In the genomic region with DNA sequence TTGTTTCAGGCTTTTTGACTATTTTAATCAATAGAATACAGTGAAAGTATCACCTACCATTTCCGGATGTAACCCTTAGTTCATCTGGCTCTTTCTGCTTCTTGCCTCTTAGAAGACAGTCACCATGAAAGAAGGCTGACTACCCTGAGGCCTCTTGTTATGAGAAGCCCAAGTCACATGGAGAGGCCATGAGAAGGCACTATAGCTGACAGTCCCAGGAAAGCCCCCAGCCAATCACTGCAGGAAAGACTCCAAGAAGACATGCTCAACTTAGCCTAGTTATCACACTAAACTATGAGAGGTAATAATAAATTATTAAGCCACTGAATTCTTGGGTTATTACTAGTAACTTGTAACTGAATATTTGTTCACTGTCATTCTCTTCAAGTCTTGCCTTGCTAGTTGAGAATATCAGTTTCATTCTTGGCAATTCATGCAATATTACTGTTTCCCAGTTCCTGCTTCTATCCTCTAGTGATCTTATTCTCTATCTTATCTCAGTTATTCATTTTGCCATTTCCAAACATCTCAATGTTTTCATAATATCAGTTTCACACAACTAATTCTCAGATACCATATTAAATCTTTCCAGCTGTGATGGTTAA, we compare ENCODE assay signal across 13 cellular contexts. TPM values are rescaled to one million over a fixed set of nuclear protein-coding genes. Genes with fewer than 3 reads are reported as not detected.
DNase-seq lines count a peak whose midpoint lies in the region; ATAC-seq and TF ChIP-seq lines count a peak whose summit lies in the region.
"Had no signal": no experiment of that assay in that cellular context is flagged by ENCODE, and none has a peak within 500 bp of the region (broad histone marks: within the 10 kb centered on the region; RNA-seq: fewer than 3 reads in every experiment).

No MANE protein-coding gene starts in this region.

- dilution Hi-C loops in mammary epithelial cell (cut with HindIII; ENCODE audit: low sequenced_read_pairs): no loop called here

- H3K9me3 Mint-ChIP-seq in MCF 10A (ENCODE audit: unreplicated experiment): no peaks in the 10 kb centered on the region
- no peaks in the 10 kb centered on the region for H3K9me3 Mint-ChIP-seq in Calu3 (ENCODE audit: low read depth, unreplicated experiment)

- CTCF ChIA-PET in mammary epithelial cell (lab: Charles Lee; ENCODE audit: low non-redundant PET) (no interaction called here), MCF 10A (lab: Yijun Ruan, JAX) (interaction anchor here (0.6 kb wide), 1 partner anchor 680 kb away, joined by 3 read pairs; no protein-coding TSS in a partner anchor), Calu3 (lab: Charles Lee) (no interaction called here)

- WGBS in mammary epithelial cell (ENCODE audit: low coverage, missing lambda C conversion rate): 100% methylated on average over 1 of the region's 1 CpG
- WGBS in mesenchymal stem cell: 96% methylated on average over 1 of the region's 1 CpG

- no peaks in the 10 kb centered on the region for H3K79me1 ChIP-seq in mesenchymal stem cell (replicated peaks; ENCODE audit: low read length, poor library complexity, severe bottlenecking)

- no peaks in the 10 kb centered on the region for H3K79me2 ChIP-seq in mammary epithelial cell (ENCODE audit: insufficient read depth, low read length)

- no peak overlapping the region for H2BK5ac ChIP-seq in mesenchymal stem cell (ENCODE audit: low read depth, low read length, poor library complexity, severe bottlenecking)

- no peak overlapping the region for H3K4me3 ChIP-seq in mammary epithelial cell (replicated peaks in 1 of 3; ENCODE audit: insufficient read depth in 1 of 3, low read depth in 2 of 3, low read length in 3 of 3)
- no peak overlapping the region for H3K4me3 ChIP-seq in mesenchymal stem cell (ENCODE audit: insufficient read depth in 1 of 2, low read depth in 1 of 2, low read length in 2 of 2)

- in situ Hi-C loops in mammary epithelial cell (cut with MboI; ENCODE audit: low sequenced_read_pairs in 2 of 2): no loop called here

- no peak overlapping the region for H3K9ac ChIP-seq in mammary epithelial cell (ENCODE audit: insufficient read depth, low read length)
- H3K9ac ChIP-seq in mesenchymal stem cell (ENCODE audit: low read length): no peak overlapping the region

- H3K9me3 ChIP-seq in mammary epithelial cell (replicated peaks; ENCODE audit: insufficient read depth, low read length) (no peaks in the 10 kb centered on the region), mesenchymal stem cell (ENCODE audit: control insufficient read depth, low read length) (no peaks in the 10 kb centered on the region)

- peaks cover 6% of the 10 kb centered on the region for H3K4me1 Mint-ChIP-seq in MCF 10A (ENCODE audit: insufficient read depth, unreplicated experiment)
- peaks cover 8% of the 10 kb centered on the region for H3K4me1 Mint-ChIP-seq in Calu3 (ENCODE audit: low read depth, unreplicated experiment)

- no peak overlapping the region for H2BK15ac ChIP-seq in mesenchymal stem cell (ENCODE audit: low read depth, poor library complexity, severe bottlenecking)

- POLR2A ChIA-PET in MCF 10A (lab: Yijun Ruan, JAX): no interaction called here

- no peaks in the 10 kb centered on the region for H3K27me3 Mint-ChIP-seq in MCF 10A (ENCODE audit: insufficient read depth, unreplicated experiment)
- H3K27me3 Mint-ChIP-seq in Calu3 (ENCODE audit: unreplicated experiment): no peaks in the 10 kb centered on the region

- H4K91ac ChIP-seq in mesenchymal stem cell (ENCODE audit: low read length): no peak overlapping the region

- no peak overlapping the region for H2AK5ac ChIP-seq in mesenchymal stem cell (ENCODE audit: low read length, severe bottlenecking)

- H3K23ac ChIP-seq in mesenchymal stem cell (ENCODE audit: low read length in 2 of 2): no peak overlapping the region

- H2AFZ ChIP-seq in mammary epithelial cell (ENCODE audit: low read depth, low read length) (no peak overlapping the region), mesenchymal stem cell (ENCODE audit: low read depth, low read length) (no peak overlapping the region)

- H4K8ac ChIP-seq in mesenchymal stem cell (ENCODE audit: low read length): no peak overlapping the region

- no peak overlapping the region for H3K4me3 Mint-ChIP-seq in MCF 10A (ENCODE audit: unreplicated experiment)
- H3K4me3 Mint-ChIP-seq in Calu3 (ENCODE audit: low read depth, unreplicated experiment): no peak overlapping the region

- BruUV-seq in mammary epithelial cell (replicated peaks; lab: Mats Ljungman, UMichigan) (no TSS peak), MCF 10A (replicated peaks; lab: Mats Ljungman, UMichigan) (no TSS peak), Calu3 (replicated peaks; lab: Mats Ljungman, UMichigan) (no TSS peak)

- H3K27ac ChIP-seq in mammary epithelial cell (ENCODE audit: insufficient read depth, low read depth, low read length) (no peak overlapping the region), mesenchymal stem cell (ENCODE audit: low read length, poor library complexity, severe bottlenecking) (peak overlapping the region; percentile 54)
- H3K27ac ChIP-seq: 22Rv1, RWPE1 had no signal

- H2BK12ac ChIP-seq in mesenchymal stem cell (ENCODE audit: low read length in 2 of 2): no peak overlapping the region

- TF ChIP-seq CTCF in mammary epithelial cell (conservative IDR thresholded peaks at IDR 0.05 in 1 of 2, IDR thresholded peaks at IDR 0.05 in 1 of 2; ENCODE audit: extremely low read depth in 1 of 2, insufficient read depth in 1 of 2, low read depth in 1 of 2, low read length in 2 of 2) (no peak), MCF 10A (IDR thresholded peaks at IDR 0.05; ENCODE audit: unreplicated experiment) (no peak), Calu3 (IDR thresholded peaks at IDR 0.05; ENCODE audit: unreplicated experiment) (no peak)

- H3K4me1 ChIP-seq in mammary epithelial cell (ENCODE audit: insufficient read depth, low read length) (peaks cover 12% of the 10 kb centered on the region), mesenchymal stem cell (ENCODE audit: control insufficient read depth, insufficient read depth, low read depth, low read length) (peaks cover 8% of the 10 kb centered on the region)

- H3K27me3 ChIP-seq in mammary epithelial cell (ENCODE audit: insufficient read depth, low read length) (no peaks in the 10 kb centered on the region), mesenchymal stem cell (ENCODE audit: control insufficient read depth in 1 of 2, insufficient read depth in 1 of 2, low read length in 2 of 2) (no peaks in the 10 kb centered on the region)

- intact Hi-C loops in mammary epithelial cell (cut with micrococcal nuclease) (no loop called here), MCF 10A (cut with micrococcal nuclease) (no loop called here), Calu3 (cut with micrococcal nuclease; ENCODE audit: unreplicated experiment) (no loop called here)

- H3K27ac Mint-ChIP-seq in MCF 10A (ENCODE audit: low read depth, unreplicated experiment): no peak overlapping the region
- no peak overlapping the region for H3K27ac Mint-ChIP-seq in Calu3 (ENCODE audit: unreplicated experiment)

- H3K36me3 Mint-ChIP-seq in MCF 10A (ENCODE audit: insufficient read depth, unreplicated experiment): no peaks in the 10 kb centered on the region
- H3K36me3 Mint-ChIP-seq in Calu3 (ENCODE audit: insufficient read depth, unreplicated experiment): no peaks in the 10 kb centered on the region

- H3K36me3 ChIP-seq in mammary epithelial cell (ENCODE audit: insufficient read depth, low read length) (no peaks in the 10 kb centered on the region), mesenchymal stem cell (ENCODE audit: control insufficient read depth in 1 of 2, insufficient read depth in 2 of 2, low read depth in 1 of 2, low read length in 2 of 2) (no peaks in the 10 kb centered on the region)

- H3K4me2 ChIP-seq in mammary epithelial cell (ENCODE audit: insufficient read depth, low read depth, low read length): no peak overlapping the region
- no peak overlapping the region for H3K4me2 ChIP-seq in mesenchymal stem cell (ENCODE audit: low read length, poor library complexity, severe bottlenecking)

- peak; percentile 69 for ATAC-seq in GM21786 (IDR thresholded peaks at IDR 0.05; ENCODE audit: unreplicated experiment)
- ATAC-seq in HG03196 (IDR thresholded peaks at IDR 0.05; ENCODE audit: unreplicated experiment): peak; percentile 62
- ATAC-seq in left lobe of liver: no peak

- no peak overlapping the region for H3K4ac ChIP-seq in mesenchymal stem cell (ENCODE audit: low read depth in 1 of 2, low read length in 2 of 2)

- H2BK120ac ChIP-seq in mesenchymal stem cell (ENCODE audit: low read depth, low read length): no peak overlapping the region

- DNase-seq in mammary epithelial cell (peak; percentile 25), MCF 10A (ENCODE audit: unreplicated experiment) (no peak), mesenchymal stem cell (no peak), Calu3 (no peak), HPDE6-E6E7 (ENCODE audit: extremely low spot score) (no peak), left lobe of liver (ENCODE audit: low spot score) (no peak)
- DNase-seq: effector CD8-positive, alpha-beta T cell; head of caudate nucleus; NCI-H2227 treated with DMSO at 0.1 percent for 48 hours had no signal

- H3K14ac ChIP-seq in mesenchymal stem cell (ENCODE audit: low read length in 2 of 2): no peak overlapping the region

- peak overlapping the region in 1 of 2 experiments; percentile 34 for H3K18ac ChIP-seq in mesenchymal stem cell (ENCODE audit: low read depth in 1 of 2, low read length in 2 of 2)

- H4K20me1 ChIP-seq in mammary epithelial cell (ENCODE audit: insufficient read depth, low read length): no peaks in the 10 kb centered on the region

RNA-seq across cellular contexts. Expression of a gene that starts 57.1 kb away (rescaled TPM):
- total RNA-seq in mammary epithelial cell: 1 to 10 TPM in 1 of 2 donors, under 1 TPM in 1; 0.24 to 9.2 TPM
- polyA plus RNA-seq in mammary epithelial cell: 0.32 TPM
- not detected for polyA minus RNA-seq in mammary epithelial cell
- total RNA-seq in MCF 10A (2022): 0.34 TPM in 1 of 2 replicates, not detected in the other
- 3.6 TPM for polyA plus RNA-seq in mesenchymal stem cell (2013, experiment 1 of 2)
- polyA plus RNA-seq in mesenchymal stem cell (2013, experiment 2 of 2): 2.6 TPM
- 19.0 and 23.6 TPM in 2 replicates for total RNA-seq in Calu3 (2022)
- 4.9 TPM for total RNA-seq in left lobe of liver
